10 cellular contexts compared by ENCODE assay signal in genomic region chr14:49999826-50000214, GRCh38.
DNase-seq lines count a peak whose midpoint lies in the region; ATAC-seq, FAIRE-seq and TF ChIP-seq lines count a peak whose summit lies in the region.
"Had no signal": no experiment of that assay in that cellular context is flagged by ENCODE, and none has a peak within 500 bp of the region (broad histone marks: within the 10 kb centered on the region; RNA-seq: fewer than 3 reads in every experiment).

No MANE protein-coding gene starts in this region.

- H3K9me3 ChIP-seq in A549: no peaks in the 10 kb centered on the region
- H3K9me3 ChIP-seq in HUES64 (ENCODE audit: insufficient read depth, low read depth, low read length): no peaks in the 10 kb centered on the region
- H3K9me3 ChIP-seq in breast epithelium: no peaks in the 10 kb centered on the region

- H3K9ac ChIP-seq in HUES64 (ENCODE audit: low read depth, low read length): peak overlapping the region; percentile 51; the same call in 1 of the 2 replicates

- H3K4me1 ChIP-seq in A549 (peaks cover 57% of the 10 kb centered on the region), HUES64 (ENCODE audit: insufficient read depth, low read length) (peaks cover 42% of the 10 kb centered on the region), breast epithelium (peaks cover 29% of the 10 kb centered on the region in 2 donors)

- TF ChIP-seq CTCF in A549 (IDR thresholded peaks at IDR 0.05) (no peak), breast epithelium (IDR thresholded peaks at IDR 0.05) (no peak), natural killer cell (IDR thresholded peaks at IDR 0.05) (no peak), lower leg skin (IDR thresholded peaks at IDR 0.05) (no peak)

- no peak for TF ChIP-seq RAD21 in A549 (conservative IDR thresholded peaks at IDR 0.05 in 1 of 2, IDR thresholded peaks at IDR 0.05 in 1 of 2)

- intact Hi-C loops in breast epithelium (cut with DNase I; ENCODE audit: low total_unique reads) (loop anchor here (10.0 kb wide), 1 partner anchor 105 kb away; the partner anchor contains the start of gene ARF6), natural killer cell (cut with micrococcal nuclease) (loop anchor here (1.0 to 5.0 kb wide), 5 partner anchors 27 to 362 kb away; partner anchors contain the start of genes DMAC2L and L2HGDH), lower leg skin (cut with DNase I; ENCODE audit: low total_unique reads) (loop anchor here (5.0 to 10.0 kb wide), 2 partner anchors 105 to 133 kb away; partner anchors contain the start of gene ARF6)

- no peaks in the 10 kb centered on the region for H3K27me3 Mint-ChIP-seq in natural killer cell (ENCODE audit: low read depth in 2 of 2)

- WGBS in A549 (ENCODE audit: missing lambda C conversion rate): 80% methylated on average over 6 of the region's 6 CpGs
- WGBS in HUES64: 39% methylated on average over 6 of the region's 6 CpGs
- 43% methylated on average over 6 of the region's 6 CpGs for WGBS in lower leg skin, 2 donors

- no peak for TF ChIP-seq EP300 in A549 (IDR thresholded peaks at IDR 0.05)

- H3K4me1 Mint-ChIP-seq in natural killer cell: peaks cover 60 to 63% of the 10 kb centered on the region in 2 donors

- no peaks in the 10 kb centered on the region for H3K36me3 Mint-ChIP-seq in natural killer cell

- H3K27ac ChIP-seq in A549 (peak overlapping the region; percentile 90 to 94), HUES64 (ENCODE audit: low read depth, low read length) (peak overlapping the region; percentile 22), breast epithelium (peak overlapping the region; percentile 96 to 98)

- TF ChIP-seq POLR2A in A549 (IDR thresholded peaks at IDR 0.05; ENCODE audit: low read length) (no peak), breast epithelium (IDR thresholded peaks at IDR 0.05) (no peak), lower leg skin (IDR thresholded peaks at IDR 0.05) (no peak)

- POLR2A ChIA-PET in A549 (lab: Yijun Ruan, JAX): interaction anchor here (0.6 to 2.3 kb wide), 5 partner anchors 25 to 107 kb away, joined by 3 to 7 read pairs (median 6); partner anchors contain the start of gene ARF6

- no peaks in the 10 kb centered on the region for H3K9me3 Mint-ChIP-seq in natural killer cell

- H3K4me3 Mint-ChIP-seq in natural killer cell: peak overlapping the region; percentile 78

- H3K4me3 ChIP-seq in A549 (no peak overlapping the region), HUES64 (ENCODE audit: low read length) (no peak overlapping the region), breast epithelium (peak overlapping the region in 1 of 3 donors; percentile 52), lower leg skin (ENCODE audit: low read depth, poor library complexity, severe bottlenecking) (no peak overlapping the region)

- ATAC-seq in A549 (no peak), natural killer cell (no peak), HG02759 (IDR thresholded peaks at IDR 0.05; ENCODE audit: unreplicated experiment) (no peak)

- no peak for DNase-seq in A549 (ENCODE audit: low read depth in 1 of 2, low spot score in 1 of 2)
- no peak for DNase-seq in breast epithelium (ENCODE audit: low spot score in 2 of 2)
- no peak for DNase-seq in natural killer cell
- no peak for DNase-seq in lower leg skin (ENCODE audit: low spot score in 2 of 2)
- DNase-seq in NOMO-1 treated with DMSO at 0.1 percent for 48 hours (lab: John Stamatoyannopoulos, UW; ENCODE audit: unreplicated experiment): no peak
- DNase-seq in SIG-M5 (lab: John Stamatoyannopoulos, UW): no peak

- no peaks in the 10 kb centered on the region for H3K36me3 ChIP-seq in HUES64 (ENCODE audit: insufficient read depth, low read length)
- H3K36me3 ChIP-seq in breast epithelium: no peaks in the 10 kb centered on the region

- peak overlapping the region; percentile 88 for H3K4me2 ChIP-seq in A549

- FAIRE-seq in A549 (lab: Jason Lieb, UNC): no peak
- FAIRE-seq: bronchial epithelial cell, G401.6 had no signal

- CTCF ChIA-PET in A549 (lab: Yijun Ruan, JAX): interaction anchor here (1.1 to 4.6 kb wide), 6 partner anchors 8 to 147 kb away, joined by 4 to 16 read pairs (median 6); partner anchors contain the start of gene NEMF

- peak overlapping the region; percentile 100 for H3K27ac Mint-ChIP-seq in natural killer cell

- H3K27me3 ChIP-seq in HUES64 (ENCODE audit: insufficient read depth, low read length): peaks cover 34% of the 10 kb centered on the region
- no peaks in the 10 kb centered on the region for H3K27me3 ChIP-seq in breast epithelium

TF ChIP-seq in A549, 52 proteins besides CTCF, POLR2A, EP300 and RAD21:
- TF ChIP-seq BHLHE40 (IDR thresholded peaks at IDR 0.05; ENCODE audit: low read depth, low read length) (no peak), RFX5 (IDR thresholded peaks at IDR 0.05) (no peak), EHF (CRISPR knock-in tag; IDR thresholded peaks at IDR 0.05) (no peak), TP53 (CRISPR knock-in tag; IDR thresholded peaks at IDR 0.05) (no peak), EHMT2 (IDR thresholded peaks at IDR 0.05; ENCODE audit: low read depth) (no peak), JUNB (IDR thresholded peaks at IDR 0.05) (no peak), FOSB (CRISPR knock-in tag; IDR thresholded peaks at IDR 0.05) (no peak), HDAC2 (IDR thresholded peaks at IDR 0.05) (no peak), HES2 (IDR thresholded peaks at IDR 0.05) (no peak), MAX (IDR thresholded peaks at IDR 0.05) (no peak)

Comparison
In these comparisons a context has a peak if more than half of its experiments do, and no peak if none do; other contexts are left out.
1. H3K27ac ChIP-seq: peak in every context shown above with its lines; median percentile 97 in breast epithelium; 92 in A549; 22 in HUES64.